8 cellular contexts compared by ENCODE assay signal in the genomic region with DNA sequence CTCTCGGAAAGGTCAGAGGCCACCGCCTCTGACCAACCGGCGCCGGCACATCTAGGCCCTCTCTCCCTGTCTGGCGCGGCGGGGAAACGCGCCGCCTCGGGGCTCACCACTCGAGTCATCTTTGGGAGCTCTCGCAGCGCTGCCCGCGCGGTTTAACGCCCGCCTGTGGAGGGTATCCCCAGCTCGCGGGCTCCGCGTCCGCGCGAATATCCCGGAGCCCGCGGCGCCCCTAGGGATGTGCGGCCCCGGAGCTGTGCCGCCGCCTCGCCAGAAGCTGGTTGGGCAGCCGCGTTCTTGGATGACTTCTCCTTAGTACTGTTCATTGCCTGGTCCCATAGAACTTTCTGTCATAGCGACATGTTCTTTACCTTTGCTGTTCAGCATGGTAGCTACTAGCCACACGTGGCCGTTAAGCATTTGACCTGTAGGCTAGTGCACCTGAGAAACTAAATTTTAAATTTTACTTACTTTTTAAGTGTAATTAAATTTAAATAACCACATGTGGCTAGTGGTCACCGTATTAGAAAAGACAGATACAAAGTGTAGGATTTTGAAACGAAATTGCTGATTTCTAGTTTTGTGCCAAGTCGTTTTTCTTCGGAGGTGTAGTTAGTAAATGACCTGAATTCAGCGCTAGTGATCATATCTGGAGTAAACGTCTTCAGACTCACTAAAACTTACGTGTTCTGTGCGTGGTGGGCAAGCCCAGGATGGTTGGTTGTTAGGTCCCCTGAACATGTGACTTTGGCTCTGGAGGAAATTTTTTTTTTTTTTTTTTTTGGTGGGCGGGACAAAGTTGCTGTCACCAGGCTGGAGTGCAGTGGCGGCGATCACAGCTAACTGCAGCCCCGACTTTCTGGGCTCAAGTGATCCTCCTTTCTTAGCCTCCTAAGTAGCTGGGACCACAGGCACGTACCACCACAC. TPM values are rescaled to one million over a fixed set of nuclear protein-coding genes. Genes with fewer than 3 reads are reported as not detected.
DNase-seq lines count a peak whose midpoint lies in the region; ATAC-seq and TF ChIP-seq lines count a peak whose summit lies in the region.

No MANE protein-coding gene starts in this region.

- H3K27me3 ChIP-seq in SJCRH30 = no peaks in the 10 kb centered on the region

- H3K27ac ChIP-seq in SJCRH30 = peak overlapping the region; percentile 72

- H3K36me3 ChIP-seq in SJCRH30 = peaks cover 14% of the 10 kb centered on the region

- peaks cover 6 to 18% of the 10 kb centered on the region in 2 donors for H3K36me3 Mint-ChIP-seq in activated naive CD4-positive, alpha-beta T cell treated with anti-CD3 and anti-CD28 coated beads, Interleukin-2, amount 50 U/mL, for 72 hours

- no peaks in the 10 kb centered on the region for H3K9me3 ChIP-seq in SJCRH30 (replicated peaks)

- intact Hi-C loops in left cardiac atrium (cut with DNase I) = no loop called here

- peak overlapping the region; percentile 85 for H3K4me3 ChIP-seq in AG10803 (ENCODE audit: low read length)
- peak overlapping the region; percentile 85 for H3K4me3 ChIP-seq in SJCRH30

- TF ChIP-seq CTCF in AG10803 (conservative IDR thresholded peaks at IDR 0.05; ENCODE audit: low read length) = no peak

- H3K27ac Mint-ChIP-seq in activated naive CD4-positive, alpha-beta T cell treated with anti-CD3 and anti-CD28 coated beads, Interleukin-2, amount 50 U/mL, for 72 hours = peak overlapping the region; percentile 98

- ATAC-seq in GM19043 (IDR thresholded peaks at IDR 0.05; ENCODE audit: low read depth, unreplicated experiment) (peak; percentile 6), HG03457 (IDR thresholded peaks at IDR 0.05; ENCODE audit: unreplicated experiment) (peak; percentile 8), left cardiac atrium (peak; percentile 35 to 70)
- peak; percentile 33 to 53 for ATAC-seq in activated naive CD4-positive, alpha-beta T cell treated with anti-CD3 and anti-CD28 coated beads, Interleukin-2, amount 50 U/mL, for 72 hours

- H3K9me3 Mint-ChIP-seq in activated naive CD4-positive, alpha-beta T cell treated with anti-CD3 and anti-CD28 coated beads, Interleukin-2, amount 50 U/mL, for 72 hours = no peaks in the 10 kb centered on the region

- no peaks in the 10 kb centered on the region for H3K4me1 ChIP-seq in SJCRH30

- DNase-seq in AG10803 (ENCODE audit: low read depth) = no peak
- peak; percentile 33 to 63 for DNase-seq in SJCRH30
- DNase-seq in activated naive CD4-positive, alpha-beta T cell treated with anti-CD3 and anti-CD28 coated beads, Interleukin-2, amount 50 U/mL, for 72 hours (ENCODE audit: low spot score in 2 of 2) = peak in 1 of 2 donors; percentile 54
- DNase-seq in left cardiac atrium = peak; percentile 46
- DNase-seq in renal cortical epithelial cell (ENCODE audit: low read depth) = peak; percentile 44
- no peak for DNase-seq in NCI-H2196 (lab: John Stamatoyannopoulos, UW; ENCODE audit: unreplicated experiment)

RNA-seq across cellular contexts. Expression of gene ARIH2, which starts 0.8 kb away (rescaled TPM):
- 86.5 and 100 TPM in 2 replicates for total RNA-seq in SJCRH30 (2014; rRNA removed; shearing (Covaris generic))
- 100 to 1,000 TPM; 116 to 127 TPM for total RNA-seq in activated naive CD4-positive, alpha-beta T cell treated with anti-CD3 and anti-CD28 coated beads, Interleukin-2, amount 50 U/mL, for 72 hours
- total RNA-seq in left cardiac atrium = 100 to 1,000 TPM in 1 of 2 donors, 10 to 100 TPM in 1; 88.0 to 104 TPM
- total RNA-seq in renal cortical epithelial cell = 63.2 and 79.8 TPM in 2 replicates

RNA-seq across cellular contexts. Expression of gene SLC25A20, which starts 20.8 kb away (rescaled TPM):
- total RNA-seq in SJCRH30 (2014; rRNA removed; shearing (Covaris generic)) = 6.8 and 7.0 TPM in 2 replicates
- total RNA-seq in activated naive CD4-positive, alpha-beta T cell treated with anti-CD3 and anti-CD28 coated beads, Interleukin-2, amount 50 U/mL, for 72 hours = 10 to 100 TPM; 18.3 to 20.5 TPM
- total RNA-seq in left cardiac atrium (10 to 100 TPM; 53.4 to 55.6 TPM), renal cortical epithelial cell (22.4 and 23.4 TPM in 2 replicates)

Comparison
In these comparisons a context has a peak if more than half of its experiments do, and no peak if none do; other contexts are left out.
1. DNase-seq: peak in SJCRH30 (2 of 2), left cardiac atrium (single experiment) and renal cortical epithelial cell (single experiment); none in AG10803 (single experiment) and NCI-H2196 (single experiment).
2. Peak in every context shown above with its lines, with median percentiles within 50 percentile points of each other: ATAC-seq.